ENCODE assay signal across 22 cellular contexts in the genomic region with DNA sequence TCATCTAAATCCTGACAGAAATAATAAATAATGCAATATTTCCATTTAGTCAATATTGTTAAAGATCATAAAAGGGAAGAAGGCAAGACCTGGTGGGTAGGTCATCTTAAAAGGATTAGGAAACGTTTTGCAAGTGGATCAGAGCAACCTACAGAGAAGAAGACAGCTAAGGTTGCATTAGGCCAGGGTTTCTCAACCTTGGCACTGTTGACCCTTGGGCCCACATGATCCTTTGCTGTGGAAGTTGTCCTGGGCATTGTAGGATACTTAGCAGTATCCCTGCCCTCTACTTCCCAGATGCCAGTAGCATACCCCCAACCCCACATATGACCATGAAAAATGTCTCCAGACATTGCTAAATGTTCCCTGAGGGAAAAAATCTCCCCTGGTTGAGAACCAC. TPM values are rescaled to one million over a fixed set of nuclear protein-coding genes. Genes with fewer than 3 reads are reported as not detected.
DNase-seq lines count a peak whose midpoint lies in the region; ATAC-seq, FAIRE-seq and TF ChIP-seq lines count a peak whose summit lies in the region.
"Had no signal": no experiment of that assay in that cellular context is flagged by ENCODE, and none has a peak within 500 bp of the region (broad histone marks: within the 10 kb centered on the region; RNA-seq: fewer than 3 reads in every experiment).

No MANE protein-coding gene starts in this region.

- no peak for TF ChIP-seq RAD21 in A549 (conservative IDR thresholded peaks at IDR 0.05 in 1 of 2, IDR thresholded peaks at IDR 0.05 in 1 of 2)

- no peak overlapping the region for H3K4me2 ChIP-seq in A549

- no peak for TF ChIP-seq CTCF in A549 (IDR thresholded peaks at IDR 0.05)
- TF ChIP-seq CTCF in CD4-positive, alpha-beta T cell (IDR thresholded peaks at IDR 0.05), result no peak
- TF ChIP-seq CTCF in dorsolateral prefrontal cortex (IDR thresholded peaks at IDR 0.05 in 54 of 56, conservative IDR thresholded peaks at IDR 0.05 in 2 of 56; ENCODE audit: low read depth in 1 of 56, partially characterized antibody in 56 of 56), result no peak
- no peak for TF ChIP-seq CTCF in spleen (IDR thresholded peaks at IDR 0.05 in 8 of 11, conservative IDR thresholded peaks at IDR 0.05 in 3 of 11)

- H3K9me3 ChIP-seq in A549 (no peaks in the 10 kb centered on the region), spleen (no peaks in the 10 kb centered on the region)
- no peaks in the 10 kb centered on the region for H3K9me3 ChIP-seq in CD4-positive, alpha-beta T cell (ENCODE audit: control insufficient read depth, low read length)
- H3K9me3 ChIP-seq: MG63 had no signal

- peak overlapping the region; percentile 10 for H3K27ac Mint-ChIP-seq in CD4-positive, alpha-beta T cell

- no peak for DNase-seq in A549 (ENCODE audit: low read depth in 1 of 2, low spot score in 1 of 2)
- DNase-seq in CD4-positive, alpha-beta T cell, result no peak
- DNase-seq in dorsolateral prefrontal cortex, result no peak
- DNase-seq in spleen, result no peak
- no peak for DNase-seq in anterior cingulate cortex (lab: John Stamatoyannopoulos, UW)
- no peak for DNase-seq in KBM-7
- DNase-seq: C1 segment of cervical spinal cord, COR-L47, DMS 273 treated with DMSO at 0.1 percent for 48 hours, DND-41, Karpas-422, MG63, NCI-H1105, NCI-H2107, NCI-H226, NCI-H524, NCI-H82, OCI-M1, Right ventricle myocardium superior had no signal

- TF ChIP-seq POLR2A in A549 (IDR thresholded peaks at IDR 0.05; ENCODE audit: low read length) (no peak), spleen (IDR thresholded peaks at IDR 0.05) (no peak)

- no peak overlapping the region for H3K4me3 Mint-ChIP-seq in CD4-positive, alpha-beta T cell

- CTCF ChIA-PET in A549 (lab: Yijun Ruan, JAX), result interaction anchor here (1.1 kb wide), 1 partner anchor 311 kb away, joined by 3 read pairs; no protein-coding TSS in a partner anchor
- CTCF ChIA-PET in CD4-positive, alpha-beta T cell (lab: Charles Lee), result no interaction called here

- peaks cover 74% of the 10 kb centered on the region for H3K36me3 Mint-ChIP-seq in CD4-positive, alpha-beta T cell (ENCODE audit: low read depth)

- 16% methylated on average over 1 of the region's 1 CpG for WGBS in A549 (ENCODE audit: missing lambda C conversion rate)
- 0 to 83% (median 52%) methylated on average over 1 of the region's 1 CpG for WGBS in spleen, 5 donors

- no peaks in the 10 kb centered on the region for H3K9me3 Mint-ChIP-seq in CD4-positive, alpha-beta T cell

- H3K4me1 ChIP-seq in A549, result no peaks in the 10 kb centered on the region
- peaks cover 0 to 67% (median 7%) of the 10 kb centered on the region in 6 donors for H3K4me1 ChIP-seq in spleen

- peaks cover 70% of the 10 kb centered on the region for H3K4me1 Mint-ChIP-seq in CD4-positive, alpha-beta T cell (ENCODE audit: low read depth)

- in situ Hi-C loops in KBM-7 (cut with MboI; ENCODE audit: low pct_unique_long_range_greater_than_20kb, low sequenced_read_pairs), result no loop called here

- peak; percentile 14 to 22; a peak in 3 of 6 replicates for ATAC-seq in A549
- ATAC-seq in CD4-positive, alpha-beta T cell (ENCODE audit: poor library complexity), result no peak
- ATAC-seq in esophagus mucosa, result no peak

- no peaks in the 10 kb centered on the region for H3K27me3 ChIP-seq in CD4-positive, alpha-beta T cell (ENCODE audit: control insufficient read depth, insufficient read depth, low read length)
- H3K27me3 ChIP-seq in dorsolateral prefrontal cortex (no peaks in the 10 kb centered on the region), spleen (replicated peaks in 1 of 7) (no peaks in the 10 kb centered on the region)
- H3K27me3 ChIP-seq: MG63 had no signal

- intact Hi-C loops in CD4-positive, alpha-beta T cell (cut with DNase I, micrococcal nuclease), result no loop called here
- intact Hi-C loops in dorsolateral prefrontal cortex (cut with DNase I), result loop anchor here (1.0 to 5.0 kb wide), 2 partner anchors 32 to 33 kb away; no protein-coding TSS in a partner anchor
- intact Hi-C loops in spleen (cut with DNase I; ENCODE audit: low total_unique reads), result no loop called here

- TF ChIP-seq EP300 in A549 (IDR thresholded peaks at IDR 0.05), result no peak

- H3K27me3 Mint-ChIP-seq in CD4-positive, alpha-beta T cell, result no peaks in the 10 kb centered on the region

- peaks cover 0 to 59% (median 3%) of the 10 kb centered on the region in 6 donors for H3K36me3 ChIP-seq in spleen

- H3K4me3 ChIP-seq in A549 (no peak overlapping the region), dorsolateral prefrontal cortex (no peak overlapping the region), spleen (peak overlapping the region in 1 of 8 donors; percentile 16)
- H3K4me3 ChIP-seq: MG63, SK-N-MC had no signal

- no peak for FAIRE-seq in A549 (lab: Jason Lieb, UNC)

- H3K27ac ChIP-seq in A549 (no peak overlapping the region), dorsolateral prefrontal cortex (peak overlapping the region in 58 of 59 donors; percentile 13 to 96 (median 88)), spleen (peak overlapping the region in 7 of 8 donors; percentile 9 to 58 (median 43))
- H3K27ac ChIP-seq in CD4-positive, alpha-beta T cell (ENCODE audit: low read depth, low read length), result no peak overlapping the region
- H3K27ac ChIP-seq: SK-N-MC had no signal

- POLR2A ChIA-PET in A549 (lab: Yijun Ruan, JAX), result no interaction called here
- POLR2A ChIA-PET in CD4-positive, alpha-beta T cell (lab: Charles Lee), result interaction anchor here (2.1 kb wide), 1 partner anchor 55 kb away, joined by 11 read pairs; the partner anchor contains the start of gene KLF7

TF ChIP-seq in A549, 52 proteins besides CTCF, POLR2A, EP300 and RAD21:
- TF ChIP-seq HES2 (IDR thresholded peaks at IDR 0.05), result no peak
- TF ChIP-seq MAFK (IDR thresholded peaks at IDR 0.05; ENCODE audit: partially characterized antibody), result no peak
- no peak for TF ChIP-seq HOXB13 (CRISPR knock-in tag; IDR thresholded peaks at IDR 0.05; ENCODE audit: low read depth)
- no peak for TF ChIP-seq KDM1A (IDR thresholded peaks at IDR 0.05; ENCODE audit: low read depth)
- TF ChIP-seq ZFP36 (IDR thresholded peaks at IDR 0.05; ENCODE audit: borderline replicate concordance, partially characterized antibody), result no peak
- no peak for TF ChIP-seq MYC (IDR thresholded peaks at IDR 0.05; ENCODE audit: borderline replicate concordance, low read length)
- no peak for TF ChIP-seq TFCP2L1 (CRISPR knock-in tag; IDR thresholded peaks at IDR 0.05)
- TF ChIP-seq JUNB (IDR thresholded peaks at IDR 0.05), result no peak
- TF ChIP-seq E2F6 (IDR thresholded peaks at IDR 0.05; ENCODE audit: borderline replicate concordance, low read depth), result no peak
- no peak for TF ChIP-seq ZNF302 (CRISPR knock-in tag; IDR thresholded peaks at IDR 0.05)
- TF ChIP-seq SMC3 (IDR thresholded peaks at IDR 0.05), result no peak
- TF ChIP-seq, protein P1, sequence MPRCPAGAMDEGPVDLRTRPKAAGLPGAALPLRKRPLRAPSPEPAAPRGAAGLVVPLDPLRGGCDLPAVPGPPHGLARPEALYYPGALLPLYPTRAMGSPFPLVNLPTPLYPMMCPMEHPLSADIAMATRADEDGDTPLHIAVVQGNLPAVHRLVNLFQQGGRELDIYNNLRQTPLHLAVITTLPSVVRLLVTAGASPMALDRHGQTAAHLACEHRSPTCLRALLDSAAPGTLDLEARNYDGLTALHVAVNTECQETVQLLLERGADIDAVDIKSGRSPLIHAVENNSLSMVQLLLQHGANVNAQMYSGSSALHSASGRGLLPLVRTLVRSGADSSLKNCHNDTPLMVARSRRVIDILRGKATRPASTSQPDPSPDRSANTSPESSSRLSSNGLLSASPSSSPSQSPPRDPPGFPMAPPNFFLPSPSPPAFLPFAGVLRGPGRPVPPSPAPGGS (IDR thresholded peaks at IDR 0.05), result no peak
- no peak for TF ChIP-seq EHF (CRISPR knock-in tag; IDR thresholded peaks at IDR 0.05)
- no peak for TF ChIP-seq FOXS1 (CRISPR knock-in tag; IDR thresholded peaks at IDR 0.05)
- no peak for TF ChIP-seq ZC3H11A (IDR thresholded peaks at IDR 0.05)
- TF ChIP-seq RCOR1 (IDR thresholded peaks at IDR 0.05; ENCODE audit: low read depth, low read length), result no peak
- no peak for TF ChIP-seq MAZ (IDR thresholded peaks at IDR 0.05; ENCODE audit: borderline replicate concordance, low read depth, low read length)
- TF ChIP-seq, protein P2, sequence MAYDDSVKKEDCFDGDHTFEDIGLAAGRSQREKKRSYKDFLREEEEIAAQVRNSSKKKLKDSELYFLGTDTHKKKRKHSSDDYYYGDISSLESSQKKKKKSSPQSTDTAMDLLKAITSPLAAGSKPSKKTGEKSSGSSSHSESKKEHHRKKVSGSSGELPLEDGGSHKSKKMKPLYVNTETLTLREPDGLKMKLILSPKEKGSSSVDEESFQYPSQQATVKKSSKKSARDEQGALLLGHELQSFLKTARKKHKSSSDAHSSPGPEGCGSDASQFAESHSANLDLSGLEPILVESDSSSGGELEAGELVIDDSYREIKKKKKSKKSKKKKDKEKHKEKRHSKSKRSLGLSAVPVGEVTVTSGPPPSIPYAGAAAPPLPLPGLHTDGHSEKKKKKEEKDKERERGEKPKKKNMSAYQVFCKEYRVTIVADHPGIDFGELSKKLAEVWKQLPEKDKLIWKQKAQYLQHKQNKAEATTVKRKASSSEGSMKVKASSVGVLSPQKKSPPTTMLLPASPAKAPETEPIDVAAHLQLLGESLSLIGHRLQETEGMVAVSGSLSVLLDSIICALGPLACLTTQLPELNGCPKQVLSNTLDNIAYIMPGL (CRISPR knock-in tag; IDR thresholded peaks at IDR 0.05; ENCODE audit: borderline replicate concordance), result no peak
- TF ChIP-seq NR3C1 (IDR thresholded peaks at IDR 0.05), result no peak

RNA-seq across cellular contexts. Expression of gene KLF7, which starts 55.0 kb away (rescaled TPM):
- polyA plus RNA-seq in A549 (2011; rRNA removed) (29.8 and 31.5 TPM in 2 replicates), A549 (2017; fragmentation: RNase III; extraction: RNeasy Plus Mini Kit Qiagen cat#74134 plus additional on column Dnase treatment) (17.2 to 18.0 TPM (median 17.8 TPM) in 3 replicates), spleen (1 to 10 TPM; 2.9 to 3.8 (median 2.9) TPM)
- 15.5 and 19.1 TPM in 2 replicates for polyA plus RNA-seq in A549 (2012; cell fraction: cytosol; rRNA removed)
- polyA plus RNA-seq in A549 (2012; cell fraction: nucleus; rRNA removed), result 29.5 and 35.8 TPM in 2 replicates
- 101 and 114 TPM in 2 replicates for polyA minus RNA-seq in A549 (2011; rRNA and poly(A)+ RNA removed)
- 10 to 100 TPM; 90.1 to 96.9 TPM for total RNA-seq in CD4-positive, alpha-beta T cell
- total RNA-seq in dorsolateral prefrontal cortex (10 to 100 TPM; 28.9 to 88.4 (median 49.9) TPM), spleen (10 to 100 TPM; 23.6 to 74.4 (median 43.3) TPM), esophagus mucosa (20.1 TPM)
- total RNA-seq: HT-29 had no signal

Comparison
In these comparisons a context has a peak if more than half of its experiments do, and no peak if none do; other contexts are left out.
1. ATAC-seq: peak in A549 (2 of 2); none in CD4-positive, alpha-beta T cell (single experiment) and esophagus mucosa (single experiment).
2. H3K27ac ChIP-seq: peak in dorsolateral prefrontal cortex (58 of 59) and spleen (7 of 8); none in A549 (0 of 2) and CD4-positive, alpha-beta T cell (single experiment).
3. intact Hi-C loops: an anchor here in dorsolateral prefrontal cortex (1.0 to 5.0 kb wide); none called in CD4-positive, alpha-beta T cell and spleen.